Comparison of ENCODE assay signal across 20 cellular contexts in genomic region chr12:20410746-20411145, GRCh38. TPM values are rescaled to one million over a fixed set of nuclear protein-coding genes. Genes with fewer than 3 reads are reported as not detected.
"Had no signal": no experiment of that assay in that cellular context is flagged by ENCODE, and none has a peak within 500 bp of the region (broad histone marks: within the 10 kb centered on the region; RNA-seq: fewer than 3 reads in every experiment).

No MANE protein-coding gene starts in this region.

- H3K27me3 ChIP-seq: ascending aorta, breast epithelium, gastrocnemius medialis, heart left ventricle, ovary, sigmoid colon, spleen had no signal

- H3K27ac ChIP-seq: breast epithelium, epithelial cell of prostate, gastrocnemius medialis, ovary, sigmoid colon, spleen had no signal

- H3K4me1 ChIP-seq: breast epithelium, gastrocnemius medialis had no signal

- H3K9me3 ChIP-seq: ascending aorta, breast epithelium, gastrocnemius medialis, heart left ventricle, ovary, sigmoid colon, spleen had no signal

- H3K36me3 Mint-ChIP-seq: naive B cell had no signal

- H3K4me3 ChIP-seq: ascending aorta, breast epithelium, gastrocnemius medialis, heart left ventricle, ovary, sigmoid colon, spleen had no signal

- DNase-seq: activated CD4-positive, alpha-beta T cell treated with anti-CD3 and anti-CD28 coated beads for 1 hour; activated CD4-positive, alpha-beta T cell treated with anti-CD3 and anti-CD28 coated beads, Interleukin-2, amount 50 U/mL, for 4 hours; activated naive CD4-positive, alpha-beta T cell treated with anti-CD3 and anti-CD28 coated beads for 36 hours; activated T-cell treated with anti-CD3 and anti-CD28 coated beads for 4 hours; effector memory CD8-positive, alpha-beta T cell; gastrocnemius medialis; heart left ventricle; mammary epithelial cell; naive B cell; ovary; sigmoid colon; spleen; stimulated activated naive CD8-positive, alpha-beta T cell treated with anti-CD3 and anti-CD28 coated beads, Interleukin-15, amount 100 ng/mL, for 72 hours had no signal

- H3K36me3 ChIP-seq: ascending aorta, breast epithelium, gastrocnemius medialis, heart left ventricle, ovary, sigmoid colon, spleen had no signal

- H3K27me3 Mint-ChIP-seq: effector memory CD8-positive, alpha-beta T cell; naive B cell; stimulated activated naive CD8-positive, alpha-beta T cell treated with anti-CD3 and anti-CD28 coated beads, Interleukin-15, amount 100 ng/mL, for 72 hours had no signal

- H3K4me3 Mint-ChIP-seq: activated naive CD4-positive, alpha-beta T cell treated with anti-CD3 and anti-CD28 coated beads for 36 hours; dendritic cell treated with granulocyte-macrophage colony-stimulating factor and Interleukin-4, amounts not matched to agents 40 ng/mL and 50 ng/mL, for 4 days; effector memory CD8-positive, alpha-beta T cell; naive B cell; stimulated activated naive CD8-positive, alpha-beta T cell treated with anti-CD3 and anti-CD28 coated beads, Interleukin-15, amount 100 ng/mL, for 72 hours had no signal

- H3K9me3 Mint-ChIP-seq: activated naive CD4-positive, alpha-beta T cell treated with anti-CD3 and anti-CD28 coated beads for 36 hours; activated T-helper 2 cell treated with anti-CD3 and anti-CD28 coated beads, Interferon-gamma antibody, Interleukin-2, Interleukin-4, amounts not matched to agents 10 μg/mL and 5 μg/mL and 100 μg/mL, durations not matched to agents 14 hours and 24 hours and 36 hours; dendritic cell treated with granulocyte-macrophage colony-stimulating factor and Interleukin-4, amounts not matched to agents 40 ng/mL and 50 ng/mL, for 4 days; stimulated activated naive CD8-positive, alpha-beta T cell treated with anti-CD3 and anti-CD28 coated beads, Interleukin-15, amount 100 ng/mL, for 72 hours had no signal

- ATAC-seq: effector memory CD8-positive, alpha-beta T cell; gastrocnemius medialis; left lobe of liver; stimulated activated naive CD8-positive, alpha-beta T cell treated with anti-CD3 and anti-CD28 coated beads, Interleukin-15, amount 100 ng/mL, for 72 hours had no signal

- H3K4me1 Mint-ChIP-seq: stimulated activated naive CD8-positive, alpha-beta T cell treated with anti-CD3 and anti-CD28 coated beads, Interleukin-15, amount 100 ng/mL, for 72 hours had no signal

RNA-seq across cellular contexts. Expression of gene PDE3A, which starts 42.4 kb away (rescaled TPM):
- total RNA-seq: activated naive CD4-positive, alpha-beta T cell treated with anti-CD3 and anti-CD28 coated beads for 36 hours; T-helper 2 cell treated with Interferon-gamma antibody and Interleukin-4, amounts not matched to agents 100 ng/mL and 5 ng/mL, for 36 hours had no signal
